In genomic region chr15:101135532-101136166, GRCh38 we compare ENCODE assay signal across 10 cellular contexts.
DNase-seq lines count a peak whose midpoint lies in the region; ATAC-seq and TF ChIP-seq lines count a peak whose summit lies in the region.
"Had no signal": no experiment of that assay in that cellular context is flagged by ENCODE, and none has a peak within 500 bp of the region (broad histone marks: within the 10 kb centered on the region; RNA-seq: fewer than 3 reads in every experiment).

No MANE protein-coding gene starts in this region.

- H3K36me3 Mint-ChIP-seq in activated T-helper 1 cell treated with anti-CD3 and anti-CD28 coated beads, Interleukin-12 subunit alpha, Interleukin-12 subunit beta, Interleukin-2, Interleukin-4 antibody, amounts not matched to agents 30 ng/mL and 10 ng/mL and 1 ng/mL, durations not matched to agents 14 hours and 24 hours and 36 hours (ENCODE audit: low read depth): no peaks in the 10 kb centered on the region

- peaks cover 16% of the 10 kb centered on the region for H3K9me3 ChIP-seq in MG63
- H3K9me3 ChIP-seq: prostate gland had no signal

- no peak for TF ChIP-seq CTCF in GM10248 (IDR thresholded peaks at IDR 0.05; ENCODE audit: control extremely low read depth, extremely low read depth, low read depth, missing control alignments)

- POLR2A ChIA-PET in GM10248 (lab: Yijun Ruan, JAX): no interaction called here

- intact Hi-C loops in activated T-helper 1 cell treated with anti-CD3 and anti-CD28 coated beads, Interleukin-12 subunit alpha, Interleukin-12 subunit beta, Interleukin-2, Interleukin-4 antibody, amounts not matched to agents 30 ng/mL and 10 ng/mL and 1 ng/mL, durations not matched to agents 14 hours and 24 hours and 36 hours (cut with micrococcal nuclease): loop anchor here (1.0 to 2.0 kb wide), 3 partner anchors 8 to 33 kb away; no protein-coding TSS in a partner anchor

- H3K36me3 ChIP-seq in MG63: no peaks in the 10 kb centered on the region
- H3K36me3 ChIP-seq: prostate gland had no signal

- H3K9me3 Mint-ChIP-seq in activated T-helper 1 cell treated with anti-CD3 and anti-CD28 coated beads, Interleukin-12 subunit alpha, Interleukin-12 subunit beta, Interleukin-2, Interleukin-4 antibody, amounts not matched to agents 30 ng/mL and 10 ng/mL and 1 ng/mL, durations not matched to agents 14 hours and 24 hours and 36 hours: no peaks in the 10 kb centered on the region

- CTCF ChIA-PET in GM10248 (lab: Yijun Ruan, JAX): interaction anchor here (1.0 to 2.2 kb wide), 4 partner anchors 15 to 43 kb away, joined by 3 to 4 read pairs (median 4); no protein-coding TSS in a partner anchor

- no peaks in the 10 kb centered on the region for H3K27me3 ChIP-seq in MG63

- H3K4me1 Mint-ChIP-seq in activated T-helper 1 cell treated with anti-CD3 and anti-CD28 coated beads, Interleukin-12 subunit alpha, Interleukin-12 subunit beta, Interleukin-2, Interleukin-4 antibody, amounts not matched to agents 30 ng/mL and 10 ng/mL and 1 ng/mL, durations not matched to agents 14 hours and 24 hours and 36 hours (ENCODE audit: low read depth): peaks cover 41% of the 10 kb centered on the region

- H3K27me3 Mint-ChIP-seq in activated T-helper 1 cell treated with anti-CD3 and anti-CD28 coated beads, Interleukin-12 subunit alpha, Interleukin-12 subunit beta, Interleukin-2, Interleukin-4 antibody, amounts not matched to agents 30 ng/mL and 10 ng/mL and 1 ng/mL, durations not matched to agents 14 hours and 24 hours and 36 hours (ENCODE audit: insufficient read depth): no peaks in the 10 kb centered on the region

- H3K4me3 ChIP-seq in MG63: no peak overlapping the region
- H3K4me3 ChIP-seq: prostate gland, SK-N-MC had no signal

- H3K4me3 Mint-ChIP-seq in activated T-helper 1 cell treated with anti-CD3 and anti-CD28 coated beads, Interleukin-12 subunit alpha, Interleukin-12 subunit beta, Interleukin-2, Interleukin-4 antibody, amounts not matched to agents 30 ng/mL and 10 ng/mL and 1 ng/mL, durations not matched to agents 14 hours and 24 hours and 36 hours: peak overlapping the region; percentile 9

- peak; percentile 69 for DNase-seq in GM10248 (ENCODE audit: extremely low spot score)
- no peak for DNase-seq in activated T-helper 1 cell treated with anti-CD3 and anti-CD28 coated beads, Interleukin-12 subunit alpha, Interleukin-12 subunit beta, Interleukin-2, Interleukin-4 antibody, amounts not matched to agents 30 ng/mL and 10 ng/mL and 1 ng/mL, durations not matched to agents 14 hours and 24 hours and 36 hours (ENCODE audit: low spot score)
- no peak for DNase-seq in stimulated activated CD4-positive, alpha-beta T cell treated with anti-CD3 and anti-CD28 coated beads, Interleukin-2, amount 100 ng/mL, for 48 hours
- DNase-seq in NOMO-1 treated with DMSO at 0.1 percent for 48 hours (lab: John Stamatoyannopoulos, UW; ENCODE audit: unreplicated experiment): no peak
- no peak for DNase-seq in MG63

- ATAC-seq in GM19395 (IDR thresholded peaks at IDR 0.05; ENCODE audit: unreplicated experiment) (peak; percentile 69), HG03095 (IDR thresholded peaks at IDR 0.05; ENCODE audit: unreplicated experiment) (peak; percentile 61), GM18519 (IDR thresholded peaks at IDR 0.05; ENCODE audit: low FRiP score, unreplicated experiment) (no peak)

- H3K27ac Mint-ChIP-seq in activated T-helper 1 cell treated with anti-CD3 and anti-CD28 coated beads, Interleukin-12 subunit alpha, Interleukin-12 subunit beta, Interleukin-2, Interleukin-4 antibody, amounts not matched to agents 30 ng/mL and 10 ng/mL and 1 ng/mL, durations not matched to agents 14 hours and 24 hours and 36 hours: peak overlapping the region; percentile 46
